Comparison of ENCODE assay signal across 17 cellular contexts in genomic region chr2:218996937-218997336, GRCh38. TPM values are rescaled to one million over a fixed set of nuclear protein-coding genes. Genes with fewer than 3 reads are reported as not detected.
DNase-seq lines count a peak whose midpoint lies in the region; ATAC-seq, FAIRE-seq and TF ChIP-seq lines count a peak whose summit lies in the region.
"Had no signal": no experiment of that assay in that cellular context is flagged by ENCODE, and none has a peak within 500 bp of the region (broad histone marks: within the 10 kb centered on the region; RNA-seq: fewer than 3 reads in every experiment).

No MANE protein-coding gene starts in this region.

- H3K4me2 ChIP-seq in HepG2 (ENCODE audit: low read depth, low read length), result no peak overlapping the region

- no peak overlapping the region for H2AFZ ChIP-seq in HepG2 (ENCODE audit: low read length)

- no peak for TF ChIP-seq POLR2A in HepG2 (IDR thresholded peaks at IDR 0.05; ENCODE audit: insufficient read depth in 1 of 2, low read depth in 2 of 2, low read length in 2 of 2)

- H3K4me1 ChIP-seq in iPS-15b (ENCODE audit: control insufficient read depth, insufficient read depth, low read length) (peaks cover 20% of the 10 kb centered on the region), HepG2 (ENCODE audit: insufficient read depth, low read length) (peaks cover 29% of the 10 kb centered on the region)

- H3K9me3 ChIP-seq in iPS-15b (ENCODE audit: control insufficient read depth, insufficient read depth, low read length), result no peaks in the 10 kb centered on the region
- no peaks in the 10 kb centered on the region for H3K9me3 ChIP-seq in HepG2 (ENCODE audit: low read length)
- H3K9me3 ChIP-seq: psoas muscle, testis had no signal

- POLR2A ChIA-PET in HepG2 (lab: Yijun Ruan, JAX), result no interaction called here

- peak; percentile 86 for DNase-seq in COR-L47 (lab: John Stamatoyannopoulos, UW)
- peak; percentile 65 for DNase-seq in NCI-H1417 treated with DMSO at 0.1 percent for 48 hours (lab: John Stamatoyannopoulos, UW)
- peak; percentile 74 for DNase-seq in NCI-H526 treated with DMSO at 0.1 percent for 48 hours (lab: John Stamatoyannopoulos, UW)
- DNase-seq in HepG2 (ENCODE audit: low spot score), result no peak
- DNase-seq: HFFc6, PC-3, psoas muscle, testis had no signal

- H3K36me3 ChIP-seq in iPS-15b (ENCODE audit: control insufficient read depth, insufficient read depth, low read length) (no peaks in the 10 kb centered on the region), HepG2 (replicated peaks in 1 of 2; ENCODE audit: control insufficient read depth in 1 of 2, insufficient read depth in 2 of 2, low read length in 2 of 2) (no peaks in the 10 kb centered on the region)

- ATAC-seq in GM18909 (IDR thresholded peaks at IDR 0.05; ENCODE audit: poor library complexity, unreplicated experiment), result no peak
- ATAC-seq in HG03571 (IDR thresholded peaks at IDR 0.05; ENCODE audit: unreplicated experiment), result no peak
- ATAC-seq in HG03135 (IDR thresholded peaks at IDR 0.05; ENCODE audit: unreplicated experiment), result no peak
- ATAC-seq in HepG2, result no peak

- in situ Hi-C loops in HepG2 (cut with HindIII; ENCODE audit: extremely low pct_ligation_motif_present, low pct_unique_long_range_greater_than_20kb), result no loop called here

- H3K27ac ChIP-seq in HepG2 (ENCODE audit: extremely low read length, insufficient read depth, low read length), result no peak overlapping the region
- H3K27ac ChIP-seq: psoas muscle had no signal

- peaks cover 99% of the 10 kb centered on the region for H3K27me3 ChIP-seq in iPS-15b (ENCODE audit: control insufficient read depth, insufficient read depth, low read length)
- H3K27me3 ChIP-seq in HepG2 (ENCODE audit: control insufficient read depth in 1 of 2, insufficient read depth in 2 of 2, low read length in 2 of 2), result peaks cover 49 to 96% of the 10 kb centered on the region in 2 experiments
- H3K27me3 ChIP-seq: testis had no signal

- FAIRE-seq in HepG2 (lab: Jason Lieb, UNC), result no peak
- FAIRE-seq: islet of Langerhans had no signal

- intact Hi-C loops in HepG2 (cut with micrococcal nuclease; ENCODE audit: unreplicated experiment), result loop anchor here (1.0 kb wide), 1 partner anchor 62 kb away; no protein-coding TSS in a partner anchor

- BruUV-seq in HepG2 (replicated peaks; lab: Mats Ljungman, UMichigan), result no TSS peak

- WGBS in HepG2 (ENCODE audit: low lambda C conversion rate), result 14% methylated on average over 3 of the region's 4 CpGs

- no peak overlapping the region for H3K9ac ChIP-seq in iPS-15b (ENCODE audit: low read depth, low read length)
- no peak overlapping the region for H3K9ac ChIP-seq in HepG2 (ENCODE audit: insufficient read depth, low read depth, low read length)

- CTCF ChIA-PET in HepG2 (lab: Yijun Ruan, JAX; ENCODE audit: low intra/inter-chr PET ratio, low total read pairs), result no interaction called here

- no peak for TF ChIP-seq CTCF in HepG2 (CRISPR knock-in tag; IDR thresholded peaks at IDR 0.05)

- H4K20me1 ChIP-seq in HepG2 (ENCODE audit: insufficient read depth, low read length), result peaks cover 47% of the 10 kb centered on the region; the same call in 1 of the 2 replicates

- TF ChIP-seq EP300 in HepG2 (IDR thresholded peaks at IDR 0.05; ENCODE audit: low read depth in 2 of 2, low read length in 2 of 2) (no peak), HepG2 (CRISPR knock-in tag; IDR thresholded peaks at IDR 0.05; ENCODE audit: borderline replicate concordance) (no peak)

- no peaks in the 10 kb centered on the region for H3K79me2 ChIP-seq in HepG2 (ENCODE audit: insufficient read depth, low read length)

- no peak for TF ChIP-seq RAD21 in HepG2 (CRISPR knock-in tag; IDR thresholded peaks at IDR 0.05)

- H3K4me3 ChIP-seq in iPS-15b (ENCODE audit: low read depth, low read length) (peak overlapping the region; percentile 13), HepG2 (replicated peaks in 1 of 3; ENCODE audit: insufficient read depth in 1 of 3, low read depth in 2 of 3, low read length in 3 of 3) (no peak overlapping the region)

RNA-seq across cellular contexts. Expression of gene CRYBA2, which starts 3.7 kb away (rescaled TPM):
- total RNA-seq in HepG2 (2016; rRNA removed; fragmentation: Illumina TruSeq; extraction: Trizol), result not detected in 2 replicates
- total RNA-seq in HepG2 (2016; cell fraction: cytosol; rRNA removed; fragmentation: Illumina TruSeq; extraction: Trizol; ENCODE audit: low read depth), result not detected in 2 replicates
- total RNA-seq in HepG2 (2016; cell fraction: insoluble cytoplasmic fraction; rRNA removed; fragmentation: Illumina TruSeq; extraction: Trizol), result not detected in 2 replicates
- total RNA-seq in HepG2 (2016; cell fraction: membrane; rRNA removed; fragmentation: Illumina TruSeq; extraction: Trizol), result not detected in 2 replicates
- total RNA-seq in HepG2 (2016; cell fraction: nucleus; rRNA removed; fragmentation: Illumina TruSeq; extraction: Trizol), result not detected in 2 replicates
- not detected in 2 replicates for polyA plus RNA-seq in HepG2 (2011; rRNA removed)
- not detected in 2 replicates for polyA plus RNA-seq in HepG2 (2011; cell fraction: cytosol; rRNA removed)
- polyA plus RNA-seq in HepG2 (2011; cell fraction: nucleus; rRNA removed), result not detected in 2 replicates
- polyA plus RNA-seq in HepG2 (2012), result not detected in 2 replicates
- polyA plus RNA-seq in HepG2 (2016; cell fraction: cytosol; fragmentation: Illumina TruSeq; extraction: Trizol; ENCODE audit: low read depth), result not detected in 2 replicates
- polyA plus RNA-seq in HepG2 (2016; cell fraction: insoluble cytoplasmic fraction; fragmentation: Illumina TruSeq; extraction: Trizol; ENCODE audit: low read depth), result not detected in 2 replicates
- polyA plus RNA-seq in HepG2 (2016; cell fraction: membrane; fragmentation: Illumina TruSeq; extraction: Trizol; ENCODE audit: low read depth), result not detected in 2 replicates
- not detected in 2 replicates for polyA plus RNA-seq in HepG2 (2016; cell fraction: nucleus; fragmentation: Illumina TruSeq; extraction: Trizol; ENCODE audit: insufficient read depth, low read depth)
- polyA minus RNA-seq in HepG2 (2011; rRNA and poly(A)+ RNA removed; ENCODE audit: low replicate concordance), result not detected in 2 replicates
- polyA minus RNA-seq in HepG2 (2011; cell fraction: cytosol; rRNA and poly(A)+ RNA removed), result not detected in 2 replicates
- not detected in 2 replicates for polyA minus RNA-seq in HepG2 (2011; cell fraction: nucleus; rRNA and poly(A)+ RNA removed)
- total RNA-seq: activated naive CD4-positive, alpha-beta T cell treated with anti-CD3 and anti-CD28 coated beads, Interleukin-2, amount 50 U/mL, for 72 hours; cardiac septum; HFFc6; HT1080; mononuclear cell; psoas muscle had no signal

RNA-seq across cellular contexts. Expression of gene FEV, which starts 12.0 kb away (rescaled TPM):
- total RNA-seq in HepG2 (2016; rRNA removed; fragmentation: Illumina TruSeq; extraction: Trizol), result not detected in 2 replicates
- total RNA-seq in HepG2 (2016; cell fraction: cytosol; rRNA removed; fragmentation: Illumina TruSeq; extraction: Trizol; ENCODE audit: low read depth), result not detected in 2 replicates
- not detected in 2 replicates for total RNA-seq in HepG2 (2016; cell fraction: insoluble cytoplasmic fraction; rRNA removed; fragmentation: Illumina TruSeq; extraction: Trizol)
- total RNA-seq in HepG2 (2016; cell fraction: membrane; rRNA removed; fragmentation: Illumina TruSeq; extraction: Trizol), result not detected in 2 replicates
- total RNA-seq in HepG2 (2016; cell fraction: nucleus; rRNA removed; fragmentation: Illumina TruSeq; extraction: Trizol), result not detected in 2 replicates
- not detected in 2 replicates for polyA plus RNA-seq in HepG2 (2011; rRNA removed)
- polyA plus RNA-seq in HepG2 (2011; cell fraction: cytosol; rRNA removed), result not detected in 2 replicates
- polyA plus RNA-seq in HepG2 (2011; cell fraction: nucleus; rRNA removed), result not detected in 2 replicates
- not detected in 2 replicates for polyA plus RNA-seq in HepG2 (2012)
- polyA plus RNA-seq in HepG2 (2016; cell fraction: cytosol; fragmentation: Illumina TruSeq; extraction: Trizol; ENCODE audit: low read depth), result not detected in 2 replicates
- polyA plus RNA-seq in HepG2 (2016; cell fraction: insoluble cytoplasmic fraction; fragmentation: Illumina TruSeq; extraction: Trizol; ENCODE audit: low read depth), result not detected in 2 replicates
- polyA plus RNA-seq in HepG2 (2016; cell fraction: membrane; fragmentation: Illumina TruSeq; extraction: Trizol; ENCODE audit: low read depth), result not detected in 2 replicates
- not detected in 2 replicates for polyA plus RNA-seq in HepG2 (2016; cell fraction: nucleus; fragmentation: Illumina TruSeq; extraction: Trizol; ENCODE audit: insufficient read depth, low read depth)
- polyA minus RNA-seq in HepG2 (2011; rRNA and poly(A)+ RNA removed; ENCODE audit: low replicate concordance), result not detected in 2 replicates
- not detected in 2 replicates for polyA minus RNA-seq in HepG2 (2011; cell fraction: cytosol; rRNA and poly(A)+ RNA removed)
- polyA minus RNA-seq in HepG2 (2011; cell fraction: nucleus; rRNA and poly(A)+ RNA removed), result not detected in 2 replicates
- total RNA-seq: activated naive CD4-positive, alpha-beta T cell treated with anti-CD3 and anti-CD28 coated beads, Interleukin-2, amount 50 U/mL, for 72 hours; cardiac septum; HFFc6; HT1080; mononuclear cell; psoas muscle; testis had no signal
- polyA plus RNA-seq: psoas muscle had no signal

RNA-seq across cellular contexts. Expression of gene CDK5R2, which starts 37.5 kb away (rescaled TPM):
- total RNA-seq in HepG2 (2016; rRNA removed; fragmentation: Illumina TruSeq; extraction: Trizol), result not detected in 2 replicates
- total RNA-seq in HepG2 (2016; cell fraction: cytosol; rRNA removed; fragmentation: Illumina TruSeq; extraction: Trizol; ENCODE audit: low read depth), result not detected in 2 replicates
- total RNA-seq in HepG2 (2016; cell fraction: insoluble cytoplasmic fraction; rRNA removed; fragmentation: Illumina TruSeq; extraction: Trizol), result not detected in 2 replicates
- total RNA-seq in HepG2 (2016; cell fraction: membrane; rRNA removed; fragmentation: Illumina TruSeq; extraction: Trizol), result not detected in 2 replicates
- total RNA-seq in HepG2 (2016; cell fraction: nucleus; rRNA removed; fragmentation: Illumina TruSeq; extraction: Trizol), result not detected in 2 replicates
- not detected in 2 replicates for polyA plus RNA-seq in HepG2 (2011; rRNA removed)
- polyA plus RNA-seq in HepG2 (2011; cell fraction: cytosol; rRNA removed), result 0.03 and 0.04 TPM in 2 replicates
- not detected in 2 replicates for polyA plus RNA-seq in HepG2 (2011; cell fraction: nucleus; rRNA removed)
- not detected in 2 replicates for polyA plus RNA-seq in HepG2 (2012)
- not detected in 2 replicates for polyA plus RNA-seq in HepG2 (2016; cell fraction: cytosol; fragmentation: Illumina TruSeq; extraction: Trizol; ENCODE audit: low read depth)
- polyA plus RNA-seq in HepG2 (2016; cell fraction: insoluble cytoplasmic fraction; fragmentation: Illumina TruSeq; extraction: Trizol; ENCODE audit: low read depth), result not detected in 2 replicates
- polyA plus RNA-seq in HepG2 (2016; cell fraction: membrane; fragmentation: Illumina TruSeq; extraction: Trizol; ENCODE audit: low read depth), result 0.08 TPM in 1 of 2 replicates, not detected in the other
- not detected in 2 replicates for polyA plus RNA-seq in HepG2 (2016; cell fraction: nucleus; fragmentation: Illumina TruSeq; extraction: Trizol; ENCODE audit: insufficient read depth, low read depth)
- 0.49 TPM in 1 of 2 replicates, not detected in the other for polyA minus RNA-seq in HepG2 (2011; rRNA and poly(A)+ RNA removed; ENCODE audit: low replicate concordance)
- polyA minus RNA-seq in HepG2 (2011; cell fraction: cytosol; rRNA and poly(A)+ RNA removed), result not detected in 2 replicates
- polyA minus RNA-seq in HepG2 (2011; cell fraction: nucleus; rRNA and poly(A)+ RNA removed), result not detected in 2 replicates
- total RNA-seq: activated naive CD4-positive, alpha-beta T cell treated with anti-CD3 and anti-CD28 coated beads, Interleukin-2, amount 50 U/mL, for 72 hours; cardiac septum; mononuclear cell; psoas muscle had no signal

RNA-seq across cellular contexts. Expression of gene CFAP65, which starts 44.4 kb away (rescaled TPM):
- not detected in 2 replicates for total RNA-seq in HepG2 (2016; rRNA removed; fragmentation: Illumina TruSeq; extraction: Trizol)
- total RNA-seq in HepG2 (2016; cell fraction: cytosol; rRNA removed; fragmentation: Illumina TruSeq; extraction: Trizol; ENCODE audit: low read depth), result not detected in 2 replicates
- total RNA-seq in HepG2 (2016; cell fraction: insoluble cytoplasmic fraction; rRNA removed; fragmentation: Illumina TruSeq; extraction: Trizol), result not detected in 2 replicates
- total RNA-seq in HepG2 (2016; cell fraction: membrane; rRNA removed; fragmentation: Illumina TruSeq; extraction: Trizol), result not detected in 2 replicates
- not detected in 2 replicates for total RNA-seq in HepG2 (2016; cell fraction: nucleus; rRNA removed; fragmentation: Illumina TruSeq; extraction: Trizol)
- 0.03 and 0.05 TPM in 2 replicates for polyA plus RNA-seq in HepG2 (2011; rRNA removed)
- 0.03 TPM in 2 replicates for polyA plus RNA-seq in HepG2 (2011; cell fraction: cytosol; rRNA removed)
- 0.17 and 0.18 TPM in 2 replicates for polyA plus RNA-seq in HepG2 (2011; cell fraction: nucleus; rRNA removed)
- polyA plus RNA-seq in HepG2 (2012), result 0.09 TPM in 1 of 2 replicates, not detected in the other
- not detected in 2 replicates for polyA plus RNA-seq in HepG2 (2016; cell fraction: cytosol; fragmentation: Illumina TruSeq; extraction: Trizol; ENCODE audit: low read depth)
- polyA plus RNA-seq in HepG2 (2016; cell fraction: insoluble cytoplasmic fraction; fragmentation: Illumina TruSeq; extraction: Trizol; ENCODE audit: low read depth), result not detected in 2 replicates
- not detected in 2 replicates for polyA plus RNA-seq in HepG2 (2016; cell fraction: membrane; fragmentation: Illumina TruSeq; extraction: Trizol; ENCODE audit: low read depth)
- not detected in 2 replicates for polyA plus RNA-seq in HepG2 (2016; cell fraction: nucleus; fragmentation: Illumina TruSeq; extraction: Trizol; ENCODE audit: insufficient read depth, low read depth)
- polyA minus RNA-seq in HepG2 (2011; rRNA and poly(A)+ RNA removed; ENCODE audit: low replicate concordance), result not detected in 2 replicates
- not detected in 2 replicates for polyA minus RNA-seq in HepG2 (2011; cell fraction: cytosol; rRNA and poly(A)+ RNA removed)
- not detected in 2 replicates for polyA minus RNA-seq in HepG2 (2011; cell fraction: nucleus; rRNA and poly(A)+ RNA removed)
- total RNA-seq: activated naive CD4-positive, alpha-beta T cell treated with anti-CD3 and anti-CD28 coated beads, Interleukin-2, amount 50 U/mL, for 72 hours; cardiac septum; HFFc6; HT1080; psoas muscle had no signal
- polyA plus RNA-seq: psoas muscle had no signal
